Comparison of ENCODE assay signal across 26 cellular contexts in the genomic region with DNA sequence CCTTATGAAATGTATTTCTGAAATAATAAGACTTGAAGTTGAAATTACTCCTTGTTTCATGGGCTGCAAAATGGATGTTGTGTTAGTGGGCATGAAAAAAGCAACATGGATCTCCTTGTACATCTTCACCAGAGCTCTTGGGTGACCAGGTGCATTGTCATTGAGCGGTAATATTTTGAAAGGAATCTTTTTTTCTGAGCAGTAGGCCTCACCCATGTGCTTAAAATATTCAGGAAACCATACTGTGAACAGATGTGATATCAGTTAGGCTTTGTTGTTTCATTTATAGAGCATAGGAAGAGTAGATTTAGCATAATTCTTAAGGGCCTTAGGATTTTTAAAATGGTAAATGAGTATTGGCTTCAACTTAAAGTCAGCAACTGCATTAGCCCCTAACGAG. TPM values are rescaled to one million over a fixed set of nuclear protein-coding genes. Genes with fewer than 3 reads are reported as not detected.
A peak's percentile ranks its signal among the peaks of the same experiment; 100 is the strongest.
DNase-seq lines count a peak whose midpoint lies in the region; ATAC-seq, FAIRE-seq and TF ChIP-seq lines count a peak whose summit lies in the region.
"Had no signal": no experiment of that assay in that cellular context is flagged by ENCODE, and none has a peak within 500 bp of the region (broad histone marks: within the 10 kb centered on the region; RNA-seq: fewer than 3 reads in every experiment).

No MANE protein-coding gene starts in this region.

- no peak for TF ChIP-seq CTCF in Loucy (conservative IDR thresholded peaks at IDR 0.05; ENCODE audit: low read length)
- no peak for TF ChIP-seq CTCF in GM12878 (IDR thresholded peaks at IDR 0.05 in 2 of 3, conservative IDR thresholded peaks at IDR 0.05 in 1 of 3; ENCODE audit: control insufficient read depth in 2 of 3, extremely low read depth in 1 of 3, insufficient read depth in 1 of 3, low read depth in 3 of 3, low read length in 3 of 3)
- no peak for TF ChIP-seq CTCF in WTC11 (IDR thresholded peaks at IDR 0.05)

- DNase-seq in T-helper 2 cell treated with Interferon-gamma antibody and Interleukin-4, amounts not matched to agents 5 μg/mL and 100 μg/mL, for 36 hours (ENCODE audit: low spot score) = no peak
- no peak for DNase-seq in T-helper 2 cell
- DNase-seq in GM12878 (ENCODE audit: low read depth, low spot score) = no peak
- no peak for DNase-seq in WTC11 (ENCODE audit: low spot score)
- no peak for DNase-seq in cardiac septum (ENCODE audit: low spot score)
- no peak for DNase-seq in NCI-H82 treated with DMSO at 0.1 percent for 48 hours (lab: John Stamatoyannopoulos, UW; ENCODE audit: unreplicated experiment)
- DNase-seq: AML-193; CD8-positive, alpha-beta memory T cell; DMS53; GM23248; HCEC 1CT; KG1; NCI-H1048; NCI-H1436; NCI-H1930; NCI-H226; NCI-H524; NCI-H82; PC-9; SJCRH30 had no signal

- in situ Hi-C loops in GM12878 (cut with MboI) = no loop called here

- H3K79me2 ChIP-seq in Loucy (ENCODE audit: insufficient read depth, low read length) (no peaks in the 10 kb centered on the region), GM12878 (ENCODE audit: control insufficient read depth, insufficient read depth, low read length) (no peaks in the 10 kb centered on the region)

- no peak for TF ChIP-seq RAD21 in GM12878 (IDR thresholded peaks at IDR 0.05; ENCODE audit: insufficient read depth, low read depth, low read length)

- ATAC-seq in GM12878 (no peak), WTC11 (no peak)
- ATAC-seq in stimulated activated memory B cell treated with anti-CD40 and anti-IgM and Interleukin-4, amounts not matched to agents 10 μg/mL and 1 μg/mL and 100 μg/mL, for 72 hours = no peak

- no peaks in the 10 kb centered on the region for H3K9me3 Mint-ChIP-seq in T-helper 2 cell treated with Interferon-gamma antibody and Interleukin-4, amounts not matched to agents 5 μg/mL and 100 μg/mL, for 36 hours
- H3K9me3 Mint-ChIP-seq in stimulated activated memory B cell treated with anti-CD40 and anti-IgM and Interleukin-4, amounts not matched to agents 10 μg/mL and 1 μg/mL and 100 μg/mL, for 72 hours = no peaks in the 10 kb centered on the region
- no peaks in the 10 kb centered on the region for H3K9me3 Mint-ChIP-seq in WTC11
- H3K9me3 Mint-ChIP-seq: CD8-positive, alpha-beta memory T cell had no signal

- H3F3A ChIP-seq in Loucy (ENCODE audit: low read depth) = no peaks in the 10 kb centered on the region

- peaks cover 2% of the 10 kb centered on the region for H3K36me3 Mint-ChIP-seq in T-helper 2 cell treated with Interferon-gamma antibody and Interleukin-4, amounts not matched to agents 5 μg/mL and 100 μg/mL, for 36 hours (ENCODE audit: low read depth)
- no peaks in the 10 kb centered on the region for H3K36me3 Mint-ChIP-seq in stimulated activated memory B cell treated with anti-CD40 and anti-IgM and Interleukin-4, amounts not matched to agents 10 μg/mL and 1 μg/mL and 100 μg/mL, for 72 hours
- no peaks in the 10 kb centered on the region for H3K36me3 Mint-ChIP-seq in WTC11

- 75% methylated on average over 2 of the region's 2 CpGs for WGBS in GM12878 (ENCODE audit: insufficient coverage, insufficient replicate concordance, low lambda C conversion rate, missing lambda C conversion rate)

- SMC1A ChIA-PET in GM12878 (lab: Charles Lee; ENCODE audit: uncharacterized antibody, unreplicated experiment) = interaction anchor here (0.6 to 7.0 kb wide), 10 partner anchors 10 to 184 kb away, joined by 3 to 112 read pairs (median 4); a partner anchor contains a TSS

- H3K9ac ChIP-seq in Loucy (ENCODE audit: low read depth, low read length, poor library complexity, severe bottlenecking) (peak overlapping the region; percentile 29), GM12878 (ENCODE audit: control insufficient read depth, insufficient read depth, low read length) (no peak overlapping the region)
- H3K9ac ChIP-seq: GM23248 had no signal

- no peak overlapping the region for H3K4me3 Mint-ChIP-seq in T-helper 2 cell treated with Interferon-gamma antibody and Interleukin-4, amounts not matched to agents 5 μg/mL and 100 μg/mL, for 36 hours
- H3K4me3 Mint-ChIP-seq in stimulated activated memory B cell treated with anti-CD40 and anti-IgM and Interleukin-4, amounts not matched to agents 10 μg/mL and 1 μg/mL and 100 μg/mL, for 72 hours = no peak overlapping the region
- H3K4me3 Mint-ChIP-seq in WTC11 = no peak overlapping the region
- H3K4me3 Mint-ChIP-seq: CD8-positive, alpha-beta memory T cell had no signal

- peaks cover 28% of the 10 kb centered on the region for H3K4me1 Mint-ChIP-seq in T-helper 2 cell treated with Interferon-gamma antibody and Interleukin-4, amounts not matched to agents 5 μg/mL and 100 μg/mL, for 36 hours (ENCODE audit: low read depth)
- peaks cover 74% of the 10 kb centered on the region for H3K4me1 Mint-ChIP-seq in stimulated activated memory B cell treated with anti-CD40 and anti-IgM and Interleukin-4, amounts not matched to agents 10 μg/mL and 1 μg/mL and 100 μg/mL, for 72 hours
- no peaks in the 10 kb centered on the region for H3K4me1 Mint-ChIP-seq in WTC11

- peak overlapping the region; percentile 1 for H3K27ac Mint-ChIP-seq in T-helper 2 cell treated with Interferon-gamma antibody and Interleukin-4, amounts not matched to agents 5 μg/mL and 100 μg/mL, for 36 hours
- peak overlapping the region; percentile 86 for H3K27ac Mint-ChIP-seq in stimulated activated memory B cell treated with anti-CD40 and anti-IgM and Interleukin-4, amounts not matched to agents 10 μg/mL and 1 μg/mL and 100 μg/mL, for 72 hours
- no peak overlapping the region for H3K27ac Mint-ChIP-seq in WTC11
- H3K27ac Mint-ChIP-seq: CD8-positive, alpha-beta memory T cell had no signal

- H3K4me2 ChIP-seq in Loucy (ENCODE audit: low read depth, low read length, poor library complexity, severe bottlenecking) (peak overlapping the region; percentile 24), GM12878 (ENCODE audit: control insufficient read depth, insufficient read depth) (no peak overlapping the region)

- H3K27me3 ChIP-seq in Loucy (ENCODE audit: insufficient read depth, low read length, poor library complexity, severe bottlenecking) = no peaks in the 10 kb centered on the region
- no peaks in the 10 kb centered on the region for H3K27me3 ChIP-seq in GM12878 (replicated peaks in 1 of 2; ENCODE audit: control insufficient read depth in 2 of 2, insufficient read depth in 2 of 2, low read length in 1 of 2)
- H3K27me3 ChIP-seq: SJCRH30 had no signal

- intact Hi-C loops in GM12878 (cut with micrococcal nuclease; ENCODE audit: unreplicated experiment) = no loop called here
- intact Hi-C loops in cardiac septum (cut with DNase I) = no loop called here

- no peaks in the 10 kb centered on the region for H3K36me3 ChIP-seq in Loucy (ENCODE audit: insufficient read depth, low read length)
- H3K36me3 ChIP-seq in GM12878 (ENCODE audit: control insufficient read depth in 2 of 2, insufficient read depth in 2 of 2, low read length in 1 of 2) = no peaks in the 10 kb centered on the region
- H3K36me3 ChIP-seq: SJCRH30 had no signal

- H3K9me2 ChIP-seq in Loucy (replicated peaks; ENCODE audit: low read depth, low read length) = no peaks in the 10 kb centered on the region

- RAD21 ChIA-PET in GM12878 (lab: Charles Lee; ENCODE audit: unreplicated experiment) = interaction anchor here (0.8 to 4.5 kb wide), 4 partner anchors 10 to 60 kb away, joined by 3 to 30 read pairs (median 4); a partner anchor contains a TSS

- peak overlapping the region; percentile 42 for H3K27ac ChIP-seq in GM12878 (ENCODE audit: control insufficient read depth, insufficient read depth)
- H3K27ac ChIP-seq: 22Rv1, GM23248, PC-9, SJCRH30 had no signal

- CTCF ChIA-PET in GM12878 (lab: Yijun Ruan, JAX) (interaction anchor here (0.9 to 7.0 kb wide), 5 partner anchors 10 to 60 kb away, joined by 4 to 65 read pairs (median 10); no protein-coding TSS in a partner anchor), WTC11 (lab: Charles Lee) (interaction anchor here (1.2 kb wide), 1 partner anchor 925 kb away, joined by 5 read pairs; no protein-coding TSS in a partner anchor)

- TF ChIP-seq POLR2A in GM12878 (IDR thresholded peaks at IDR 0.05; ENCODE audit: low read depth, low read length) = no peak

- peaks cover 36% of the 10 kb centered on the region for H3K4me1 ChIP-seq in Loucy (ENCODE audit: insufficient read depth, low read length, poor library complexity, severe bottlenecking)
- peaks cover 37% of the 10 kb centered on the region for H3K4me1 ChIP-seq in GM12878 (ENCODE audit: control insufficient read depth, insufficient read depth, low read length)
- H3K4me1 ChIP-seq: SJCRH30 had no signal

- POLR2A ChIA-PET in GM12878 (lab: Charles Lee) (interaction anchor here (5.8 kb wide), 1 partner anchor 16 kb away, joined by 60 read pairs; no protein-coding TSS in a partner anchor), WTC11 (lab: Charles Lee) (no interaction called here)

- no peak for FAIRE-seq in GM12878 (lab: Jason Lieb, UNC)
- FAIRE-seq: GM12892, GM18507 had no signal

- H3K9me3 ChIP-seq in Loucy (ENCODE audit: insufficient read depth, low read depth, low read length) = no peaks in the 10 kb centered on the region
- no peaks in the 10 kb centered on the region for H3K9me3 ChIP-seq in GM12878 (replicated peaks; ENCODE audit: control insufficient read depth, insufficient read depth, low read length)
- H3K9me3 ChIP-seq: SJCRH30 had no signal

- no peak for TF ChIP-seq EP300 in GM12878 (IDR thresholded peaks at IDR 0.05; ENCODE audit: borderline replicate concordance in 1 of 2, control insufficient read depth in 1 of 2, low read depth in 2 of 2, low read length in 2 of 2)

- H3K4me3 ChIP-seq in Loucy (ENCODE audit: low read length, poor library complexity, severe bottlenecking) (no peak overlapping the region), GM12878 (no peak overlapping the region)
- H3K4me3 ChIP-seq: GM23248, PC-9, SJCRH30 had no signal

- H3K27me3 Mint-ChIP-seq in T-helper 2 cell treated with Interferon-gamma antibody and Interleukin-4, amounts not matched to agents 5 μg/mL and 100 μg/mL, for 36 hours (ENCODE audit: low read depth) = no peaks in the 10 kb centered on the region
- no peaks in the 10 kb centered on the region for H3K27me3 Mint-ChIP-seq in stimulated activated memory B cell treated with anti-CD40 and anti-IgM and Interleukin-4, amounts not matched to agents 10 μg/mL and 1 μg/mL and 100 μg/mL, for 72 hours
- peaks cover 28% of the 10 kb centered on the region for H3K27me3 Mint-ChIP-seq in WTC11 (ENCODE audit: low read depth)
- H3K27me3 Mint-ChIP-seq: CD8-positive, alpha-beta memory T cell had no signal

- no TSS peak for BruUV-seq in GM12878 (replicated peaks; lab: Mats Ljungman, UMichigan)

- H4K20me1 ChIP-seq in Loucy (ENCODE audit: insufficient read depth, low read length, poor library complexity, severe bottlenecking) = no peaks in the 10 kb centered on the region
- no peaks in the 10 kb centered on the region for H4K20me1 ChIP-seq in GM12878 (ENCODE audit: control insufficient read depth, insufficient read depth)

- H2AFZ ChIP-seq in Loucy (ENCODE audit: low read length) (peak overlapping the region; percentile 3; the same call in 1 of the 2 replicates), GM12878 (ENCODE audit: control insufficient read depth, low read depth, low read length) (peak overlapping the region; percentile 70; the same call in 1 of the 2 replicates)
- H2AFZ ChIP-seq: GM23248, PC-9 had no signal

RNA-seq across cellular contexts. Expression of a gene that starts 15.2 kb away (rescaled TPM):
- total RNA-seq in GM12878 (2013; cell fraction: nucleolus; rRNA removed) = 33.8 and 37.8 TPM in 2 replicates
- total RNA-seq in GM12878 (2014; rRNA removed) (101 and 122 TPM in 2 replicates), GM12878 (2014; rRNA removed; fragmentation: Illumina TruSeq; extraction: Trizol) (123 and 133 TPM in 2 replicates), GM12878 (2021) (78.7 and 81.7 TPM in 2 replicates), WTC11 (2021) (5.2 to 7.6 TPM (median 5.5 TPM) in 3 replicates), cardiac septum (0.43 TPM)
- polyA plus RNA-seq in GM12878 (2011; ENCODE audit: low read depth) = 221 TPM
- polyA plus RNA-seq in GM12878 (2011; rRNA removed) (73.0 and 90.4 TPM in 2 replicates), GM12878 (2014; fragmentation: Illumina TruSeq; extraction: Trizol) (178 and 192 TPM in 2 replicates), GM12878 (2014; fragmentation: Nextera tagmentation; extraction: Ambion mirVana) (100 to 1,000 TPM; 281 to 306 TPM), GM12878 (2014; rRNA removed) (112 and 153 TPM in 2 replicates), GM12878 (2016; fragmentation: Nextera tagmentation; extraction: Ambion mirVana) (100 to 1,000 TPM; 112 to 116 TPM)
- polyA plus RNA-seq in GM12878 (2011; cell fraction: cytosol; rRNA removed) = 47.6 and 55.0 TPM in 2 replicates
- 22.6 and 31.0 TPM in 2 replicates for polyA plus RNA-seq in GM12878 (2011; cell fraction: nucleus; rRNA removed)
- 158 and 173 TPM in 2 replicates for polyA plus RNA-seq in GM12878 (2012)
- polyA minus RNA-seq in GM12878 (2011; rRNA and poly(A)+ RNA removed) = 14.5 and 19.5 TPM in 2 replicates
- polyA minus RNA-seq in GM12878 (2011; cell fraction: cytosol; rRNA and poly(A)+ RNA removed) = 5.3 and 6.7 TPM in 2 replicates
- 12.2 and 15.6 TPM in 2 replicates for polyA minus RNA-seq in GM12878 (2011; cell fraction: nucleus; rRNA and poly(A)+ RNA removed)

RNA-seq across cellular contexts. Expression of a gene that starts 15.8 kb away (rescaled TPM):
- 4.9 and 6.6 TPM in 2 replicates for total RNA-seq in GM12878 (2013; cell fraction: nucleolus; rRNA removed)
- total RNA-seq in GM12878 (2014; rRNA removed) = 3.0 and 3.9 TPM in 2 replicates
- 0.85 and 0.92 TPM in 2 replicates for total RNA-seq in GM12878 (2014; rRNA removed; fragmentation: Illumina TruSeq; extraction: Trizol)
- total RNA-seq in GM12878 (2021) = 3.9 and 5.1 TPM in 2 replicates
- 1.6 TPM for polyA plus RNA-seq in GM12878 (2011; ENCODE audit: low read depth)
- 0.45 and 0.65 TPM in 2 replicates for polyA plus RNA-seq in GM12878 (2011; rRNA removed)
- polyA plus RNA-seq in GM12878 (2011; cell fraction: cytosol; rRNA removed) = 1.0 and 1.7 TPM in 2 replicates
- 4.8 and 5.6 TPM in 2 replicates for polyA plus RNA-seq in GM12878 (2011; cell fraction: nucleus; rRNA removed)
- 1.3 and 1.4 TPM in 2 replicates for polyA plus RNA-seq in GM12878 (2012)
- polyA plus RNA-seq in GM12878 (2014; fragmentation: Illumina TruSeq; extraction: Trizol) = 0.24 and 0.98 TPM in 2 replicates
- polyA plus RNA-seq in GM12878 (2014; fragmentation: Nextera tagmentation; extraction: Ambion mirVana) = under 1 TPM; 0.19 to 0.24 TPM
- 4.3 and 6.3 TPM in 2 replicates for polyA plus RNA-seq in GM12878 (2014; rRNA removed)
- under 1 TPM; 0.48 to 0.68 TPM for polyA plus RNA-seq in GM12878 (2016; fragmentation: Nextera tagmentation; extraction: Ambion mirVana)
- polyA minus RNA-seq in GM12878 (2011; rRNA and poly(A)+ RNA removed) = 0.22 and 1.0 TPM in 2 replicates
- 0.83 and 1.7 TPM in 2 replicates for polyA minus RNA-seq in GM12878 (2011; cell fraction: cytosol; rRNA and poly(A)+ RNA removed)
- polyA minus RNA-seq in GM12878 (2011; cell fraction: nucleus; rRNA and poly(A)+ RNA removed) = 2.4 and 3.5 TPM in 2 replicates
- 52.1 to 63.9 TPM (median 63.0 TPM) in 3 replicates for total RNA-seq in WTC11 (2021)
- total RNA-seq in cardiac septum = 0.92 TPM
- polyA plus RNA-seq: CD8-positive, alpha-beta memory T cell had no signal

RNA-seq across cellular contexts. Expression of a gene that starts 24.5 kb away (rescaled TPM):
- total RNA-seq in GM12878 (2013; cell fraction: nucleolus; rRNA removed) = 1.4 and 2.9 TPM in 2 replicates
- total RNA-seq in GM12878 (2014; rRNA removed) = 0.98 and 1.1 TPM in 2 replicates
- 0.83 and 1.1 TPM in 2 replicates for total RNA-seq in GM12878 (2014; rRNA removed; fragmentation: Illumina TruSeq; extraction: Trizol)
- total RNA-seq in GM12878 (2021) = 1.3 and 2.0 TPM in 2 replicates
- polyA plus RNA-seq in GM12878 (2011; ENCODE audit: low read depth) = 1.2 TPM
- 0.66 and 1.2 TPM in 2 replicates for polyA plus RNA-seq in GM12878 (2011; rRNA removed)
- 1.6 and 2.1 TPM in 2 replicates for polyA plus RNA-seq in GM12878 (2011; cell fraction: cytosol; rRNA removed)
- polyA plus RNA-seq in GM12878 (2011; cell fraction: nucleus; rRNA removed) = 2.6 and 2.7 TPM in 2 replicates
- polyA plus RNA-seq in GM12878 (2012) = 2.2 and 2.5 TPM in 2 replicates
- 1.6 and 2.3 TPM in 2 replicates for polyA plus RNA-seq in GM12878 (2014; fragmentation: Illumina TruSeq; extraction: Trizol)
- under 1 TPM; 0.29 to 0.55 TPM for polyA plus RNA-seq in GM12878 (2014; fragmentation: Nextera tagmentation; extraction: Ambion mirVana)
- polyA plus RNA-seq in GM12878 (2014; rRNA removed) = 2.8 TPM in 2 replicates
- polyA plus RNA-seq in GM12878 (2016; fragmentation: Nextera tagmentation; extraction: Ambion mirVana) = 1 to 10 TPM; 4.9 to 6.1 TPM
- polyA minus RNA-seq in GM12878 (2011; rRNA and poly(A)+ RNA removed) = 0.88 and 1.3 TPM in 2 replicates
- polyA minus RNA-seq in GM12878 (2011; cell fraction: cytosol; rRNA and poly(A)+ RNA removed) = 0.73 and 1.5 TPM in 2 replicates
- 0.36 and 0.67 TPM in 2 replicates for polyA minus RNA-seq in GM12878 (2011; cell fraction: nucleus; rRNA and poly(A)+ RNA removed)
- 8.1 to 10.3 TPM (median 8.9 TPM) in 3 replicates for total RNA-seq in WTC11 (2021)
- total RNA-seq in cardiac septum = 1.5 TPM

RNA-seq across cellular contexts. Expression of a gene that starts 26.8 kb away (rescaled TPM):
- total RNA-seq in GM12878 (2013; cell fraction: nucleolus; rRNA removed) = 20.3 and 21.7 TPM in 2 replicates
- 25.6 and 29.8 TPM in 2 replicates for total RNA-seq in GM12878 (2014; rRNA removed)
- 5.2 and 7.7 TPM in 2 replicates for total RNA-seq in GM12878 (2014; rRNA removed; fragmentation: Illumina TruSeq; extraction: Trizol)
- 27.4 and 27.7 TPM in 2 replicates for total RNA-seq in GM12878 (2021)
- polyA plus RNA-seq in GM12878 (2011; ENCODE audit: low read depth) = 3.7 TPM
- polyA plus RNA-seq in GM12878 (2011; rRNA removed) = 3.1 and 8.4 TPM in 2 replicates
- 14.7 and 23.1 TPM in 2 replicates for polyA plus RNA-seq in GM12878 (2011; cell fraction: cytosol; rRNA removed)
- 21.8 and 23.1 TPM in 2 replicates for polyA plus RNA-seq in GM12878 (2011; cell fraction: nucleus; rRNA removed)
- polyA plus RNA-seq in GM12878 (2012) = 13.9 and 14.6 TPM in 2 replicates
- 0.38 and 3.9 TPM in 2 replicates for polyA plus RNA-seq in GM12878 (2014; fragmentation: Illumina TruSeq; extraction: Trizol)
- 1 to 10 TPM; 1.3 to 3.6 TPM for polyA plus RNA-seq in GM12878 (2014; fragmentation: Nextera tagmentation; extraction: Ambion mirVana)
- polyA plus RNA-seq in GM12878 (2014; rRNA removed) = 39.4 and 41.4 TPM in 2 replicates
- 10 to 100 TPM; 43.9 to 44.0 TPM for polyA plus RNA-seq in GM12878 (2016; fragmentation: Nextera tagmentation; extraction: Ambion mirVana)
- polyA minus RNA-seq in GM12878 (2011; rRNA and poly(A)+ RNA removed) = 1.7 and 6.8 TPM in 2 replicates
- 5.3 and 7.0 TPM in 2 replicates for polyA minus RNA-seq in GM12878 (2011; cell fraction: cytosol; rRNA and poly(A)+ RNA removed)
- 10.0 and 16.9 TPM in 2 replicates for polyA minus RNA-seq in GM12878 (2011; cell fraction: nucleus; rRNA and poly(A)+ RNA removed)
- total RNA-seq in WTC11 (2021) = 0.37 to 0.55 TPM in 2 of 3 replicates, not detected in the other
- not detected for total RNA-seq in cardiac septum
- total RNA-seq: GM23248, M059J, SJCRH30 had no signal
- polyA plus RNA-seq: GM23248 had no signal

RNA-seq across cellular contexts. Expression of a gene that starts 34.4 kb away (rescaled TPM):
- 15.4 and 27.3 TPM in 2 replicates for total RNA-seq in GM12878 (2013; cell fraction: nucleolus; rRNA removed)
- 17.3 and 18.2 TPM in 2 replicates for total RNA-seq in GM12878 (2014; rRNA removed)
- 7.5 and 7.6 TPM in 2 replicates for total RNA-seq in GM12878 (2014; rRNA removed; fragmentation: Illumina TruSeq; extraction: Trizol)
- total RNA-seq in GM12878 (2021) = 22.3 and 24.7 TPM in 2 replicates
- 10.8 TPM for polyA plus RNA-seq in GM12878 (2011; ENCODE audit: low read depth)
- 1.8 and 4.2 TPM in 2 replicates for polyA plus RNA-seq in GM12878 (2011; rRNA removed)
- polyA plus RNA-seq in GM12878 (2011; cell fraction: cytosol; rRNA removed) = 5.4 and 6.4 TPM in 2 replicates
- 52.5 and 85.1 TPM in 2 replicates for polyA plus RNA-seq in GM12878 (2011; cell fraction: nucleus; rRNA removed)
- polyA plus RNA-seq in GM12878 (2012) = 10.9 and 15.1 TPM in 2 replicates
- 7.5 and 10.8 TPM in 2 replicates for polyA plus RNA-seq in GM12878 (2014; fragmentation: Illumina TruSeq; extraction: Trizol)
- polyA plus RNA-seq in GM12878 (2014; fragmentation: Nextera tagmentation; extraction: Ambion mirVana) = 1 to 10 TPM in 1 of 2 experiments, under 1 TPM in 1; 0.21 to 1.3 TPM
- polyA plus RNA-seq in GM12878 (2014; rRNA removed) = 17.3 and 22.3 TPM in 2 replicates
- polyA plus RNA-seq in GM12878 (2016; fragmentation: Nextera tagmentation; extraction: Ambion mirVana) = 1 to 10 TPM; 7.3 TPM
- polyA minus RNA-seq in GM12878 (2011; rRNA and poly(A)+ RNA removed) = 2.6 and 8.6 TPM in 2 replicates
- polyA minus RNA-seq in GM12878 (2011; cell fraction: cytosol; rRNA and poly(A)+ RNA removed) = 1.7 and 3.1 TPM in 2 replicates
- polyA minus RNA-seq in GM12878 (2011; cell fraction: nucleus; rRNA and poly(A)+ RNA removed) = 15.1 and 23.3 TPM in 2 replicates
- 25.0 to 28.0 TPM (median 25.1 TPM) in 3 replicates for total RNA-seq in WTC11 (2021)
- 11.4 TPM for total RNA-seq in cardiac septum
